8 cellular contexts compared by ENCODE assay signal in the genomic region with DNA sequence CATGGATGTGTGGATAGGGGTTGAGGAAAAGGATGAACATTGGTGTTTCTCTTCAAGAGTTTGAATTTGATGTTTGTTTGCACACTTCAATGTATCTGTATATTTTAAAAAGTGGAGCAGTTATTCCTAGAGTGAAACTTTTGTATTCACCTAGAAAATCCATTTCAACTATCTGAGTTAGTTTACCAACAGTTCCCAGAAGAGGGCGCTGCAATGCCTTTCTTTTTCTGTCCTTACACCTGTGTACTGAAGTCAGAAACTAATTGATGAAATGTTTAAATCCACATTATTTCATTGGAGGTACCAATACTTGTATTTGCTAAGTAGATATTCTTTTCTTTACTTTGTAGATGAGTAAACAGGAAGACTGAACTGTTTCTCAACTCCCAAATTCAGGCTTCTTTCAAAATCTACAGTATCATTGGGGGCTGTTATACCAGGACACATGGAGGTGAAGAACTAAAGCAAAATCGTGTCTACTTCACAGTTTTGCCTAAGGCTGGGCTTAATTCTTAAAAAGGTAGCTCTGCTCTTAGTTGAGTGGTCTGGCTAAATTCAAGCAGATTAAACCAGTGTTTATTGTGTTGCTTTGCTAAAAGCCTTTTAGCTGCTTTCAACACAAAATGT. TPM values are rescaled to one million over a fixed set of nuclear protein-coding genes. Genes with fewer than 3 reads are reported as not detected.
DNase-seq lines count a peak whose midpoint lies in the region; ATAC-seq, FAIRE-seq and TF ChIP-seq lines count a peak whose summit lies in the region.

No MANE protein-coding gene starts in this region.

- peak; percentile 91 for FAIRE-seq in endothelial cell of umbilical vein (lab: Jason Lieb, UNC)

- CTCF ChIA-PET in endothelial cell of umbilical vein (lab: Charles Lee): interaction anchor here (0.7 to 6.5 kb wide), 11 partner anchors 10 to 303 kb away, joined by 3 to 132 read pairs (median 4); no protein-coding TSS in a partner anchor

- H3K9me3 ChIP-seq in endothelial cell of umbilical vein (replicated peaks; ENCODE audit: control insufficient read depth, insufficient read depth, low read length) (no peaks in the 10 kb centered on the region), neutrophil (no peaks in the 10 kb centered on the region)

- intact Hi-C loops in endothelial cell of umbilical vein (cut with micrococcal nuclease): loop anchor here (1.0 to 5.0 kb wide), 4 partner anchors 74 to 293 kb away; no protein-coding TSS in a partner anchor

- no peak for ATAC-seq in HG03565 (IDR thresholded peaks at IDR 0.05; ENCODE audit: unreplicated experiment)

- no peaks in the 10 kb centered on the region for H4K20me1 ChIP-seq in endothelial cell of umbilical vein (replicated peaks; ENCODE audit: control insufficient read depth, extremely low read depth, insufficient read depth, low read length)

- DNase-seq in AG10803 (ENCODE audit: low read depth) (peak; percentile 46), GM20000 (ENCODE audit: low spot score) (peak; percentile 53), NCI-H226 (peak; percentile 16), endothelial cell of umbilical vein (ENCODE audit: low read depth, low spot score) (peak; percentile 70), NCI-H1436 treated with DMSO at 0.1 percent for 48 hours (lab: John Stamatoyannopoulos, UW) (no peak)
- DNase-seq in activated CD8-positive, alpha-beta memory T cell treated with anti-CD3 and anti-CD28 coated beads for 1 hour (ENCODE audit: extremely low read depth in 1 of 2, low read depth in 1 of 2): peak; percentile 63 to 64

- dilution Hi-C loops in endothelial cell of umbilical vein (cut with MboI; ENCODE audit: extremely low pct_ligation_motif_present, low sequenced_read_pairs): no loop called here

- TF ChIP-seq POLR2A in endothelial cell of umbilical vein (IDR thresholded peaks at IDR 0.05; ENCODE audit: low read depth, low read length): no peak

- H3K4me1 ChIP-seq in endothelial cell of umbilical vein (ENCODE audit: control insufficient read depth, extremely low read depth, insufficient read depth, low read length) (no peaks in the 10 kb centered on the region), neutrophil (ENCODE audit: control insufficient read depth in 1 of 2, insufficient read depth in 1 of 2, low read depth in 1 of 2, low read length in 1 of 2) (peaks cover 24 to 25% of the 10 kb centered on the region in 2 experiments)

- no peaks in the 10 kb centered on the region for H3K79me2 ChIP-seq in endothelial cell of umbilical vein (ENCODE audit: control insufficient read depth, insufficient read depth, low read length)

- BruUV-seq in endothelial cell of umbilical vein (replicated peaks; lab: Mats Ljungman, UMichigan): no TSS peak

- H3K9me1 ChIP-seq in endothelial cell of umbilical vein (replicated peaks; ENCODE audit: control insufficient read depth, extremely low read depth, insufficient read depth, low read length): no peaks in the 10 kb centered on the region

- TF ChIP-seq CTCF in AG10803 (conservative IDR thresholded peaks at IDR 0.05; ENCODE audit: low read length) (peak; percentile 89), GM20000 (IDR thresholded peaks at IDR 0.05; ENCODE audit: extremely low read depth, missing control alignments) (peak; percentile 19), endothelial cell of umbilical vein (IDR thresholded peaks at IDR 0.05; ENCODE audit: extremely low read depth in 1 of 2, insufficient read depth in 1 of 2, low read depth in 1 of 2, low read length in 2 of 2) (peak; percentile 55 to 57), neutrophil (IDR thresholded peaks at IDR 0.05) (peak; percentile 74)

- POLR2A ChIA-PET in endothelial cell of umbilical vein (lab: Charles Lee): no interaction called here

- no peak overlapping the region for H3K4me2 ChIP-seq in endothelial cell of umbilical vein (ENCODE audit: insufficient read depth, low read length)

- H3K4me3 ChIP-seq in AG10803 (ENCODE audit: low read length): no peak overlapping the region
- H3K4me3 ChIP-seq in endothelial cell of umbilical vein (replicated peaks in 1 of 3; ENCODE audit: insufficient read depth in 1 of 3, low read depth in 1 of 3, low read length in 3 of 3): no peak overlapping the region
- no peak overlapping the region for H3K4me3 ChIP-seq in neutrophil (ENCODE audit: low read depth in 1 of 2, low read length in 1 of 2)

- H3K27ac ChIP-seq in endothelial cell of umbilical vein (ENCODE audit: insufficient read depth, low read depth, low read length) (no peak overlapping the region), neutrophil (peak overlapping the region; percentile 7)

- no peak overlapping the region for H2AFZ ChIP-seq in endothelial cell of umbilical vein (ENCODE audit: low read depth, low read length)

- H3K27me3 ChIP-seq in endothelial cell of umbilical vein (ENCODE audit: control insufficient read depth in 2 of 2, insufficient read depth in 2 of 2, low read length in 2 of 2) (no peaks in the 10 kb centered on the region), neutrophil (no peaks in the 10 kb centered on the region)

- H3K9ac ChIP-seq in endothelial cell of umbilical vein (replicated peaks; ENCODE audit: extremely low read depth, insufficient read depth, low read length): no peak overlapping the region

- H3K36me3 ChIP-seq in endothelial cell of umbilical vein (ENCODE audit: control insufficient read depth in 2 of 2, extremely low read depth in 1 of 2, insufficient read depth in 2 of 2, low read length in 2 of 2): no peaks in the 10 kb centered on the region
- H3K36me3 ChIP-seq in neutrophil: no peaks in the 10 kb centered on the region

TF ChIP-seq in endothelial cell of umbilical vein, 7 proteins besides CTCF, POLR2A, EP300 and RAD21:
- no peak for TF ChIP-seq GATA2 (IDR thresholded peaks at IDR 0.05; ENCODE audit: insufficient read depth, insufficient read length, low read depth, low read length)
- no peak for TF ChIP-seq FOS (IDR thresholded peaks at IDR 0.05; ENCODE audit: borderline replicate concordance, insufficient read depth, low read length)
- no peak for TF ChIP-seq MYC (IDR thresholded peaks at IDR 0.05; ENCODE audit: low read depth, low read length)
- TF ChIP-seq, protein P1, sequence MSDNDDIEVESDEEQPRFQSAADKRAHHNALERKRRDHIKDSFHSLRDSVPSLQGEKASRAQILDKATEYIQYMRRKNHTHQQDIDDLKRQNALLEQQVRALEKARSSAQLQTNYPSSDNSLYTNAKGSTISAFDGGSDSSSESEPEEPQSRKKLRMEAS (IDR thresholded peaks at IDR 0.05; ENCODE audit: insufficient read depth, insufficient read length): no peak
- no peak for TF ChIP-seq POLR2AphosphoS5 (IDR thresholded peaks at IDR 0.05; ENCODE audit: insufficient read depth, low read depth, low read length)
- no peak for TF ChIP-seq JUN (IDR thresholded peaks at IDR 0.05; ENCODE audit: borderline replicate concordance, insufficient read depth, insufficient read length, low read depth)
- TF ChIP-seq EZH2 (IDR thresholded peaks at IDR 0.05; ENCODE audit: borderline replicate concordance, low read depth, low read length, severe bottlenecking): no peak
TF ChIP-seq in endothelial cell of umbilical vein: peak in this region for 0.

RNA-seq across cellular contexts. Expression of a gene that starts 26.6 kb away (rescaled TPM):
- not detected in 2 replicates for total RNA-seq in endothelial cell of umbilical vein
- polyA plus RNA-seq in endothelial cell of umbilical vein: not detected in 2 replicates
- polyA plus RNA-seq in endothelial cell of umbilical vein (2011; cell fraction: cytosol; rRNA removed): not detected in 2 replicates
- not detected in 2 replicates for polyA plus RNA-seq in endothelial cell of umbilical vein (2011; cell fraction: nucleus; rRNA removed)
- not detected in 2 replicates for polyA plus RNA-seq in endothelial cell of umbilical vein (2012)
- polyA minus RNA-seq in endothelial cell of umbilical vein: not detected in 2 replicates
- not detected for polyA minus RNA-seq in endothelial cell of umbilical vein (2011; cell fraction: cytosol; rRNA and poly(A)+ RNA removed)
- polyA minus RNA-seq in endothelial cell of umbilical vein (2011; cell fraction: nucleus; rRNA and poly(A)+ RNA removed): not detected in 2 replicates

RNA-seq across cellular contexts. Expression of a gene that starts 35.2 kb away (rescaled TPM):
- 4.1 and 6.5 TPM in 2 replicates for total RNA-seq in endothelial cell of umbilical vein
- polyA plus RNA-seq in endothelial cell of umbilical vein: 1.4 and 1.8 TPM in 2 replicates
- polyA plus RNA-seq in endothelial cell of umbilical vein (2011; cell fraction: cytosol; rRNA removed): 0.63 and 0.75 TPM in 2 replicates
- 17.7 and 18.0 TPM in 2 replicates for polyA plus RNA-seq in endothelial cell of umbilical vein (2011; cell fraction: nucleus; rRNA removed)
- 1.1 and 1.2 TPM in 2 replicates for polyA plus RNA-seq in endothelial cell of umbilical vein (2012)
- 2.1 and 3.7 TPM in 2 replicates for polyA minus RNA-seq in endothelial cell of umbilical vein
- polyA minus RNA-seq in endothelial cell of umbilical vein (2011; cell fraction: cytosol; rRNA and poly(A)+ RNA removed): 0.61 TPM
- polyA minus RNA-seq in endothelial cell of umbilical vein (2011; cell fraction: nucleus; rRNA and poly(A)+ RNA removed): 7.1 and 7.4 TPM in 2 replicates

Comparison
In these comparisons a context has a peak if more than half of its experiments do, and no peak if none do; other contexts are left out.
1. CTCF ChIP-seq: peak in every context shown above with its lines; median percentile 89 in AG10803; 74 in neutrophil; 56 in endothelial cell of umbilical vein; 19 in GM20000.